17 cellular contexts compared by ENCODE assay signal in genomic region chr4:147587061-147587460, GRCh38. TPM values are rescaled to one million over a fixed set of nuclear protein-coding genes. Genes with fewer than 3 reads are reported as not detected.
DNase-seq lines count a peak whose midpoint lies in the region; ATAC-seq, FAIRE-seq and TF ChIP-seq lines count a peak whose summit lies in the region.
"Had no signal": no experiment of that assay in that cellular context is flagged by ENCODE, and none has a peak within 500 bp of the region (broad histone marks: within the 10 kb centered on the region; RNA-seq: fewer than 3 reads in every experiment).

No MANE protein-coding gene starts in this region.

- peaks cover 35% of the 10 kb centered on the region for H3K4me1 Mint-ChIP-seq in brain

- FAIRE-seq in GM18507 (lab: Jason Lieb, UNC), result peak; percentile 42

- H3K27me3 Mint-ChIP-seq in brain, result no peaks in the 10 kb centered on the region

- peaks cover 3 to 13% (median 7%) of the 10 kb centered on the region in 5 experiments for H3K9me3 Mint-ChIP-seq in brain

- no peak for DNase-seq in GM18507 (ENCODE audit: extremely low spot score, insufficient read length, low read depth)
- peak; percentile 42 for DNase-seq in inferior parietal cortex (ENCODE audit: extremely low spot score)
- DNase-seq in pons (ENCODE audit: low spot score), result peak; percentile 87
- no peak for DNase-seq in RPMI8226
- DNase-seq in posterior cingulate gyrus, result no peak
- DNase-seq: 8988T, EL, MM.1S, NCI-H1105, NCI-H1694 treated with DMSO at 0.1 percent for 48 hours, NCI-H345, NCI-H69, PC-3 had no signal

- H3K4me3 Mint-ChIP-seq in brain, result no peak overlapping the region

- peaks cover 6% of the 10 kb centered on the region for H3K36me3 Mint-ChIP-seq in brain

- TF ChIP-seq CTCF in brain (conservative IDR thresholded peaks at IDR 0.05), result no peak

- H3K27ac Mint-ChIP-seq in brain, result peak overlapping the region in 3 of 5 experiments; percentile 8 to 26 (median 16)

- intact Hi-C loops in posterior cingulate gyrus (cut with DNase I), result no loop called here

- ATAC-seq in GM18498 (IDR thresholded peaks at IDR 0.05; ENCODE audit: unreplicated experiment) (no peak), GM19351 (IDR thresholded peaks at IDR 0.05; ENCODE audit: unreplicated experiment) (no peak)
- ATAC-seq: HCT116, PC-3 had no signal

RNA-seq across cellular contexts. Expression of gene TMEM184C, which starts 30.1 kb away (rescaled TPM):
- polyA plus RNA-seq in brain (ENCODE audit: insufficient read depth, low read depth, low replicate concordance), result 8.7 TPM

Comparison
In these comparisons a context has a peak if more than half of its experiments do, and no peak if none do; other contexts are left out.
1. DNase-seq: peak in inferior parietal cortex (single experiment) and pons (single experiment); none in GM18507 (single experiment), RPMI8226 (single experiment) and posterior cingulate gyrus (0 of 10).